ENCODE assay signal across 28 cellular contexts in genomic region chr5:138140268-138140667, GRCh38. TPM values are rescaled to one million over a fixed set of nuclear protein-coding genes. Genes with fewer than 3 reads are reported as not detected.
"Had no signal": no experiment of that assay in that cellular context is flagged by ENCODE, and none has a peak within 500 bp of the region (broad histone marks: within the 10 kb centered on the region; RNA-seq: fewer than 3 reads in every experiment).

No MANE protein-coding gene starts in this region.

- H3K4me1 Mint-ChIP-seq: stimulated activated naive CD8-positive, alpha-beta T cell treated with anti-CD3 and anti-CD28 coated beads, Interleukin-15, amount 100 ng/mL, for 72 hours had no signal

- H3K9me3 Mint-ChIP-seq: dendritic cell treated with granulocyte-macrophage colony-stimulating factor and Interleukin-4, amounts not matched to agents 40 ng/mL and 50 ng/mL, for 4 days; effector memory CD8-positive, alpha-beta T cell; naive B cell; stimulated activated naive B cell treated with anti-CD40 and anti-IgM and Interleukin-4, amounts not matched to agents 10 μg/mL and 1 μg/mL and 100 μg/mL, for 72 hours; stimulated activated naive CD8-positive, alpha-beta T cell treated with anti-CD3 and anti-CD28 coated beads, Interleukin-15, amount 100 ng/mL, for 72 hours had no signal

- H3K4me3 ChIP-seq: hepatocyte, lung, skin epidermis had no signal

- FAIRE-seq: colon, kidney had no signal

- ATAC-seq: effector memory CD8-positive, alpha-beta T cell; gastroesophageal sphincter; left cardiac atrium; left ventricle myocardium superior; psoas muscle; stimulated activated naive B cell treated with anti-CD40 and anti-IgM and Interleukin-4, amounts not matched to agents 10 μg/mL and 1 μg/mL and 100 μg/mL, for 72 hours; stimulated activated naive CD8-positive, alpha-beta T cell treated with anti-CD3 and anti-CD28 coated beads, Interleukin-15, amount 100 ng/mL, for 72 hours had no signal

- H3K4me3 Mint-ChIP-seq: dendritic cell treated with granulocyte-macrophage colony-stimulating factor and Interleukin-4, amounts not matched to agents 40 ng/mL and 50 ng/mL, for 4 days; effector memory CD8-positive, alpha-beta T cell; stimulated activated naive CD8-positive, alpha-beta T cell treated with anti-CD3 and anti-CD28 coated beads, Interleukin-15, amount 100 ng/mL, for 72 hours had no signal

- H3K36me3 Mint-ChIP-seq: naive B cell had no signal

- H3K4me1 ChIP-seq: testis had no signal

- H3K27ac ChIP-seq: esophagus squamous epithelium, gastroesophageal sphincter, hepatocyte, psoas muscle, sigmoid colon, skin epidermis, testis, tibial nerve had no signal

- H3K27ac Mint-ChIP-seq: dendritic cell treated with granulocyte-macrophage colony-stimulating factor and Interleukin-4, amounts not matched to agents 40 ng/mL and 50 ng/mL, for 4 days; effector memory CD8-positive, alpha-beta T cell; naive B cell; stimulated activated naive B cell treated with anti-CD40 and anti-IgM and Interleukin-4, amounts not matched to agents 10 μg/mL and 1 μg/mL and 100 μg/mL, for 72 hours; stimulated activated naive CD8-positive, alpha-beta T cell treated with anti-CD3 and anti-CD28 coated beads, Interleukin-15, amount 100 ng/mL, for 72 hours had no signal

- H3K36me3 ChIP-seq: esophagus squamous epithelium, gastroesophageal sphincter, sigmoid colon had no signal

- DNase-seq: effector memory CD8-positive, alpha-beta T cell; esophagus squamous epithelium; foreskin fibroblast; head of caudate nucleus; kidney; left cardiac atrium; left ventricle myocardium superior; mesenchymal stem cell; naive B cell; psoas muscle; retina; sigmoid colon; stimulated activated CD4-positive, alpha-beta T cell treated with anti-CD3 and anti-CD28 coated beads, Interleukin-2, amount 100 ng/mL, for 24 hours; stimulated activated CD4-positive, alpha-beta T cell treated with anti-CD3 and anti-CD28 coated beads, Interleukin-4, amount 100 ng/mL, for 4 hours; stimulated activated naive B cell treated with anti-CD40 and anti-IgM and Interleukin-4, amounts not matched to agents 10 μg/mL and 1 μg/mL and 100 μg/mL, for 72 hours; stimulated activated naive CD8-positive, alpha-beta T cell treated with anti-CD3 and anti-CD28 coated beads, Interleukin-15, amount 100 ng/mL, for 72 hours; testis had no signal

- H3K79me2 ChIP-seq: hepatocyte had no signal

- H3K9me3 ChIP-seq: esophagus squamous epithelium, gastroesophageal sphincter, psoas muscle, sigmoid colon, testis, tibial nerve had no signal

- H3K27me3 ChIP-seq: esophagus squamous epithelium, gastroesophageal sphincter, hepatocyte, sigmoid colon, testis, tibial nerve had no signal

RNA-seq across cellular contexts. Expression of gene WNT8A, which starts 56.4 kb away (rescaled TPM):
- total RNA-seq: epithelial cell of proximal tubule, esophagus squamous epithelium, gastroesophageal sphincter, hepatocyte, kidney, left cardiac atrium, left ventricle myocardium superior, lung, omental fat pad, psoas muscle, sigmoid colon, subcutaneous adipose tissue, tibial nerve, ureter had no signal
- polyA plus RNA-seq: hepatocyte, lung, psoas muscle, sigmoid colon had no signal
